8 cellular contexts compared by ENCODE assay signal in genomic region chr1:15680614-15681345, GRCh38. TPM values are rescaled to one million over a fixed set of nuclear protein-coding genes. Genes with fewer than 3 reads are reported as not detected.
DNase-seq lines count a peak whose midpoint lies in the region; ATAC-seq, FAIRE-seq and TF ChIP-seq lines count a peak whose summit lies in the region.

No MANE protein-coding gene starts in this region.

- no peak for TF ChIP-seq POLR2A in HepG2 (IDR thresholded peaks at IDR 0.05; ENCODE audit: insufficient read depth in 1 of 2, low read depth in 2 of 2, low read length in 2 of 2)

- TF ChIP-seq CTCF in GM23338 (conservative IDR thresholded peaks at IDR 0.05; ENCODE audit: low read depth in 2 of 2) (no peak), astrocyte (IDR thresholded peaks at IDR 0.05; ENCODE audit: insufficient read depth, low read depth, low read length) (no peak), HepG2 (CRISPR knock-in tag; IDR thresholded peaks at IDR 0.05) (no peak)

- H3K9me3 Mint-ChIP-seq in GM23338 = peaks cover 19% of the 10 kb centered on the region
- H3K9me3 Mint-ChIP-seq in astrocyte (ENCODE audit: unreplicated experiment) = peaks cover 8% of the 10 kb centered on the region

- TF ChIP-seq EP300 in HepG2 (IDR thresholded peaks at IDR 0.05; ENCODE audit: low read depth in 2 of 2, low read length in 2 of 2) (no peak), HepG2 (CRISPR knock-in tag; IDR thresholded peaks at IDR 0.05; ENCODE audit: borderline replicate concordance) (no peak)

- TF ChIP-seq RAD21 in HepG2 (CRISPR knock-in tag; IDR thresholded peaks at IDR 0.05) = no peak

- H3K4me2 ChIP-seq in GM23338 (no peak overlapping the region), astrocyte (ENCODE audit: low read length) (peak overlapping the region; percentile 52), HepG2 (ENCODE audit: low read depth, low read length) (peak overlapping the region; percentile 59)

- H3K9ac ChIP-seq in astrocyte (ENCODE audit: low read length) (peak overlapping the region; percentile 16), HepG2 (ENCODE audit: insufficient read depth, low read depth, low read length) (no peak overlapping the region)

- H3K27ac ChIP-seq in GM23338 (ENCODE audit: low read depth) (0 out of 2 replicates have a peak overlapping the region, but pooled peaks have one; percentile 39), astrocyte (ENCODE audit: low read depth, low read length) (peak overlapping the region; percentile 57), HepG2 (ENCODE audit: extremely low read length, insufficient read depth, low read length) (no peak overlapping the region)

- ATAC-seq in GM23338 (no peak), HepG2 (peak; percentile 9; the same call in 1 of the 3 replicates)

- H3K27me3 Mint-ChIP-seq in GM23338 (ENCODE audit: insufficient read depth, low read depth, poor library complexity) = peaks cover 8% of the 10 kb centered on the region
- no peaks in the 10 kb centered on the region for H3K27me3 Mint-ChIP-seq in astrocyte (ENCODE audit: low read depth, unreplicated experiment)

- POLR2A ChIA-PET in HepG2 (lab: Yijun Ruan, JAX) = interaction anchor here (1.4 to 2.4 kb wide), 3 partner anchors 11 to 100 kb away, joined by 3 to 12 read pairs (median 8); no protein-coding TSS in a partner anchor

- H3K4me3 Mint-ChIP-seq in GM23338 (no peak overlapping the region), astrocyte (ENCODE audit: unreplicated experiment) (peak overlapping the region; percentile 45)

- no TSS peak for BruUV-seq in HepG2 (replicated peaks; lab: Mats Ljungman, UMichigan)

- H3K4me3 ChIP-seq in GM23338 (no peak overlapping the region), astrocyte (ENCODE audit: insufficient read depth, low read depth, low read length) (no peak overlapping the region), HepG2 (replicated peaks in 1 of 3; ENCODE audit: insufficient read depth in 1 of 3, low read depth in 2 of 3, low read length in 3 of 3) (no peak overlapping the region)

- H3K4me1 Mint-ChIP-seq in GM23338 (peaks cover 18% of the 10 kb centered on the region), astrocyte (ENCODE audit: low read depth, unreplicated experiment) (peaks cover 14% of the 10 kb centered on the region)

- no peaks in the 10 kb centered on the region for H3K9me3 ChIP-seq in astrocyte (ENCODE audit: insufficient read depth, low read depth, low read length)
- no peaks in the 10 kb centered on the region for H3K9me3 ChIP-seq in HepG2 (ENCODE audit: low read length)

- 0 out of 2 replicates have a peak, but pooled peaks cover 7% of the 10 kb centered on the region for H3F3A ChIP-seq in GM23338 (replicated peaks; ENCODE audit: low read depth)

- intact Hi-C loops in HepG2 (cut with micrococcal nuclease; ENCODE audit: unreplicated experiment) = loop anchor here (10.0 kb wide), 2 partner anchors 56 to 64 kb away; partner anchors contain the start of gene TMEM82

- no peak overlapping the region for H3K27ac Mint-ChIP-seq in GM23338
- peak overlapping the region; percentile 43 for H3K27ac Mint-ChIP-seq in astrocyte (ENCODE audit: unreplicated experiment)

- H3K27me3 ChIP-seq in GM23338 (ENCODE audit: insufficient read depth) = no peaks in the 10 kb centered on the region
- H3K27me3 ChIP-seq in astrocyte (ENCODE audit: insufficient read depth, low read length) = no peaks in the 10 kb centered on the region
- no peaks in the 10 kb centered on the region for H3K27me3 ChIP-seq in HepG2 (ENCODE audit: control insufficient read depth in 1 of 2, insufficient read depth in 2 of 2, low read length in 2 of 2)

- H4K20me1 ChIP-seq in GM23338 (replicated peaks; ENCODE audit: insufficient read depth) (no peaks in the 10 kb centered on the region), astrocyte (ENCODE audit: insufficient read depth, low read length) (peaks cover 2% of the 10 kb centered on the region), HepG2 (ENCODE audit: insufficient read depth, low read length) (0 out of 2 replicates have a peak, but pooled peaks cover 2% of the 10 kb centered on the region)

- no peak overlapping the region for H2AFZ ChIP-seq in GM23338
- H2AFZ ChIP-seq in astrocyte (ENCODE audit: low read depth, low read length) = no peak overlapping the region
- H2AFZ ChIP-seq in HepG2 (ENCODE audit: low read length) = no peak overlapping the region

- WGBS in HepG2 (ENCODE audit: low lambda C conversion rate) = 30% methylated on average over 7 of the region's 7 CpGs

- H3K36me3 ChIP-seq in GM23338 (ENCODE audit: insufficient read depth) = no peaks in the 10 kb centered on the region
- H3K36me3 ChIP-seq in astrocyte (ENCODE audit: insufficient read depth, low read length) = no peaks in the 10 kb centered on the region
- H3K36me3 ChIP-seq in HepG2 (replicated peaks in 1 of 2; ENCODE audit: control insufficient read depth in 1 of 2, insufficient read depth in 2 of 2, low read length in 2 of 2) = no peaks in the 10 kb centered on the region

- CTCF ChIA-PET in HepG2 (lab: Yijun Ruan, JAX; ENCODE audit: low intra/inter-chr PET ratio, low total read pairs) = no interaction called here

- H3K4me1 ChIP-seq in GM23338 (ENCODE audit: insufficient read depth) (peaks cover 9% of the 10 kb centered on the region), astrocyte (ENCODE audit: insufficient read depth, low read length) (peaks cover 22% of the 10 kb centered on the region), HepG2 (ENCODE audit: insufficient read depth, low read length) (peaks cover 43% of the 10 kb centered on the region)

- in situ Hi-C loops in ACHN (cut with HindIII; ENCODE audit: low pct_ligation_motif_present, low pct_unique_long_range_greater_than_20kb, low sequenced_read_pairs) (no loop called here), HepG2 (cut with HindIII; ENCODE audit: extremely low pct_ligation_motif_present, low pct_unique_long_range_greater_than_20kb) (no loop called here)

- H3K79me2 ChIP-seq in GM23338 (replicated peaks; ENCODE audit: insufficient read depth) (peaks cover 10% of the 10 kb centered on the region), astrocyte (ENCODE audit: insufficient read depth, low read length) (peaks cover 19% of the 10 kb centered on the region), HepG2 (ENCODE audit: insufficient read depth, low read length) (peaks cover 10% of the 10 kb centered on the region)

- peak; percentile 61 for DNase-seq in ACHN
- peak; percentile 51 for DNase-seq in GM23338 (ENCODE audit: low spot score)
- peak; percentile 90 for DNase-seq in astrocyte (ENCODE audit: low read depth)
- DNase-seq in HepG2 (ENCODE audit: low spot score) = peak; percentile 20
- DNase-seq in NCI-H2171 treated with DMSO at 0.1 percent for 48 hours (lab: John Stamatoyannopoulos, UW) = no peak
- DNase-seq in superior temporal gyrus (ENCODE audit: extremely low spot score) = no peak
- DNase-seq in effector CD8-positive, alpha-beta T cell (lab: John Stamatoyannopoulos, UW) = no peak
- no peak for DNase-seq in NCI-H345 (lab: John Stamatoyannopoulos, UW)

- peak; percentile 32 for FAIRE-seq in astrocyte (lab: Jason Lieb, UNC)
- peak; percentile 8 for FAIRE-seq in HepG2 (lab: Jason Lieb, UNC)

- no peaks in the 10 kb centered on the region for H3K9me2 ChIP-seq in GM23338 (ENCODE audit: insufficient read depth)

- H3K36me3 Mint-ChIP-seq in GM23338 (ENCODE audit: low read depth) (peaks cover 7% of the 10 kb centered on the region; the same call in 1 of the 3 replicates), astrocyte (ENCODE audit: low read depth, unreplicated experiment) (no peaks in the 10 kb centered on the region)

RNA-seq across cellular contexts. Expression of gene PLEKHM2, which starts 3.3 kb away (rescaled TPM):
- total RNA-seq in GM23338 (2014; rRNA removed; shearing (Covaris generic)) = 36.6 and 40.0 TPM in 2 replicates
- polyA plus RNA-seq in GM23338 (2016; fragmentation: Nextera tagmentation; extraction: Ambion mirVana) (11.2 and 12.8 TPM in 2 replicates), HepG2 (2011; rRNA removed) (27.3 and 34.0 TPM in 2 replicates)
- total RNA-seq in astrocyte (46.4 and 48.3 TPM in 2 replicates), HepG2 (2016; rRNA removed; fragmentation: Illumina TruSeq; extraction: Trizol) (16.0 and 16.5 TPM in 2 replicates)
- total RNA-seq in HepG2 (2016; cell fraction: cytosol; rRNA removed; fragmentation: Illumina TruSeq; extraction: Trizol; ENCODE audit: low read depth) = 8.1 TPM in 2 replicates
- 13.6 and 18.8 TPM in 2 replicates for total RNA-seq in HepG2 (2016; cell fraction: insoluble cytoplasmic fraction; rRNA removed; fragmentation: Illumina TruSeq; extraction: Trizol)
- total RNA-seq in HepG2 (2016; cell fraction: membrane; rRNA removed; fragmentation: Illumina TruSeq; extraction: Trizol) = 24.3 and 24.5 TPM in 2 replicates
- 11.3 and 15.4 TPM in 2 replicates for total RNA-seq in HepG2 (2016; cell fraction: nucleus; rRNA removed; fragmentation: Illumina TruSeq; extraction: Trizol)
- polyA plus RNA-seq in HepG2 (2011; cell fraction: cytosol; rRNA removed) = 18.9 and 29.3 TPM in 2 replicates
- polyA plus RNA-seq in HepG2 (2011; cell fraction: nucleus; rRNA removed) = 58.0 and 66.7 TPM in 2 replicates
- polyA plus RNA-seq in HepG2 (2012) = 15.7 and 19.3 TPM in 2 replicates
- 8.8 and 9.4 TPM in 2 replicates for polyA plus RNA-seq in HepG2 (2016; cell fraction: cytosol; fragmentation: Illumina TruSeq; extraction: Trizol; ENCODE audit: low read depth)
- 16.1 and 23.7 TPM in 2 replicates for polyA plus RNA-seq in HepG2 (2016; cell fraction: insoluble cytoplasmic fraction; fragmentation: Illumina TruSeq; extraction: Trizol; ENCODE audit: low read depth)
- polyA plus RNA-seq in HepG2 (2016; cell fraction: membrane; fragmentation: Illumina TruSeq; extraction: Trizol; ENCODE audit: low read depth) = 20.7 and 24.2 TPM in 2 replicates
- polyA plus RNA-seq in HepG2 (2016; cell fraction: nucleus; fragmentation: Illumina TruSeq; extraction: Trizol; ENCODE audit: insufficient read depth, low read depth) = 32.6 and 36.7 TPM in 2 replicates
- polyA minus RNA-seq in HepG2 (2011; rRNA and poly(A)+ RNA removed; ENCODE audit: low replicate concordance) = 51.5 and 64.7 TPM in 2 replicates
- polyA minus RNA-seq in HepG2 (2011; cell fraction: cytosol; rRNA and poly(A)+ RNA removed) = 18.3 and 18.9 TPM in 2 replicates
- polyA minus RNA-seq in HepG2 (2011; cell fraction: nucleus; rRNA and poly(A)+ RNA removed) = 8.8 and 9.9 TPM in 2 replicates

RNA-seq across cellular contexts. Expression of gene SLC25A34, which starts 55.3 kb away (rescaled TPM):
- 0.27 and 3.5 TPM in 2 replicates for total RNA-seq in GM23338 (2014; rRNA removed; shearing (Covaris generic))
- 0.11 and 0.16 TPM in 2 replicates for polyA plus RNA-seq in GM23338 (2016; fragmentation: Nextera tagmentation; extraction: Ambion mirVana)
- total RNA-seq in astrocyte = 0.73 and 1.0 TPM in 2 replicates
- 0.13 TPM in 1 of 2 replicates, not detected in the other for total RNA-seq in HepG2 (2016; rRNA removed; fragmentation: Illumina TruSeq; extraction: Trizol)
- total RNA-seq in HepG2 (2016; cell fraction: cytosol; rRNA removed; fragmentation: Illumina TruSeq; extraction: Trizol; ENCODE audit: low read depth) = not detected in 2 replicates
- total RNA-seq in HepG2 (2016; cell fraction: insoluble cytoplasmic fraction; rRNA removed; fragmentation: Illumina TruSeq; extraction: Trizol) = 0.13 and 0.15 TPM in 2 replicates
- 0.09 TPM in 1 of 2 replicates, not detected in the other for total RNA-seq in HepG2 (2016; cell fraction: membrane; rRNA removed; fragmentation: Illumina TruSeq; extraction: Trizol)
- 0.41 TPM in 1 of 2 replicates, not detected in the other for total RNA-seq in HepG2 (2016; cell fraction: nucleus; rRNA removed; fragmentation: Illumina TruSeq; extraction: Trizol)
- 0.18 TPM in 2 replicates for polyA plus RNA-seq in HepG2 (2011; rRNA removed)
- 0.12 and 0.16 TPM in 2 replicates for polyA plus RNA-seq in HepG2 (2011; cell fraction: cytosol; rRNA removed)
- polyA plus RNA-seq in HepG2 (2011; cell fraction: nucleus; rRNA removed) = 0.33 and 0.35 TPM in 2 replicates
- polyA plus RNA-seq in HepG2 (2012) = 0.07 TPM in 1 of 2 replicates, not detected in the other
- not detected in 2 replicates for polyA plus RNA-seq in HepG2 (2016; cell fraction: cytosol; fragmentation: Illumina TruSeq; extraction: Trizol; ENCODE audit: low read depth)
- 0.10 TPM in 1 of 2 replicates, not detected in the other for polyA plus RNA-seq in HepG2 (2016; cell fraction: insoluble cytoplasmic fraction; fragmentation: Illumina TruSeq; extraction: Trizol; ENCODE audit: low read depth)
- polyA plus RNA-seq in HepG2 (2016; cell fraction: membrane; fragmentation: Illumina TruSeq; extraction: Trizol; ENCODE audit: low read depth) = 0.08 TPM in 1 of 2 replicates, not detected in the other
- polyA plus RNA-seq in HepG2 (2016; cell fraction: nucleus; fragmentation: Illumina TruSeq; extraction: Trizol; ENCODE audit: insufficient read depth, low read depth) = 0.15 and 0.21 TPM in 2 replicates
- 0.04 and 0.42 TPM in 2 replicates for polyA minus RNA-seq in HepG2 (2011; rRNA and poly(A)+ RNA removed; ENCODE audit: low replicate concordance)
- not detected in 2 replicates for polyA minus RNA-seq in HepG2 (2011; cell fraction: cytosol; rRNA and poly(A)+ RNA removed)
- 0.12 TPM in 1 of 2 replicates, not detected in the other for polyA minus RNA-seq in HepG2 (2011; cell fraction: nucleus; rRNA and poly(A)+ RNA removed)

Comparison
In these comparisons a context has a peak if more than half of its experiments do, and no peak if none do; other contexts are left out.
1. DNase-seq: peak in ACHN (single experiment), GM23338 (single experiment), astrocyte (single experiment) and HepG2 (single experiment); none in NCI-H2171 treated with DMSO at 0.1 percent for 48 hours (single experiment), superior temporal gyrus (single experiment), effector CD8-positive, alpha-beta T cell (single experiment) and NCI-H345 (single experiment).